ENCODE assay signal across 8 cellular contexts in genomic region chr6:117605169-117605826, GRCh38. TPM values are rescaled to one million over a fixed set of nuclear protein-coding genes. Genes with fewer than 3 reads are reported as not detected.
DNase-seq lines count a peak whose midpoint lies in the region; ATAC-seq and TF ChIP-seq lines count a peak whose summit lies in the region.

No MANE protein-coding gene starts in this region.

- no peak overlapping the region for H3K27ac ChIP-seq in lower lobe of right lung
- H3K27ac ChIP-seq in transverse colon: no peak overlapping the region

- 27 to 36% methylated on average over 5 to 7 of the region's 7 CpGs for WGBS in transverse colon (ENCODE audit: low coverage in 1 of 2), 2 donors

- H3K4me3 ChIP-seq in lower lobe of right lung (no peak overlapping the region), transverse colon (no peak overlapping the region)

- no peak for TF ChIP-seq EP300 in transverse colon (IDR thresholded peaks at IDR 0.05; ENCODE audit: low read depth)

- no peak for TF ChIP-seq POLR2A in transverse colon (IDR thresholded peaks at IDR 0.05)

- H3K36me3 ChIP-seq in lower lobe of right lung (no peaks in the 10 kb centered on the region), transverse colon (no peaks in the 10 kb centered on the region)

- ATAC-seq in GM18870 (IDR thresholded peaks at IDR 0.05; ENCODE audit: unreplicated experiment) (peak; percentile 55), HG03025 (IDR thresholded peaks at IDR 0.05; ENCODE audit: low FRiP score, unreplicated experiment) (peak; percentile 33), lower lobe of right lung (no peak)

- intact Hi-C loops in lower lobe of right lung (cut with DNase I) (no loop called here), transverse colon (cut with DNase I; ENCODE audit: low total_unique reads) (no loop called here)

- TF ChIP-seq CTCF in lower lobe of right lung (IDR thresholded peaks at IDR 0.05) (peak; percentile 70), transverse colon (IDR thresholded peaks at IDR 0.05) (peak; percentile 59 to 71 (median 63))

- H3K27me3 ChIP-seq in lower lobe of right lung (ENCODE audit: low read depth) (no peaks in the 10 kb centered on the region), transverse colon (no peaks in the 10 kb centered on the region)

- DNase-seq in COLO668 (lab: John Stamatoyannopoulos, UW; ENCODE audit: unreplicated experiment) (peak; percentile 24), NCI-H146 (lab: John Stamatoyannopoulos, UW) (peak; percentile 73), T follicular helper cell (ENCODE audit: low read depth) (peak; percentile 25), cerebellum (ENCODE audit: low spot score) (peak; percentile 69), lower lobe of right lung (no peak), transverse colon (peak; percentile 57)

- in situ Hi-C loops in transverse colon (cut with MboI; ENCODE audit: low pct_ligation_motif_present in 1 of 4, low pct_unique_long_range_greater_than_20kb in 1 of 4, low sequenced_read_pairs in 3 of 4): no loop called here

- H3K4me1 ChIP-seq in lower lobe of right lung (peaks cover 16% of the 10 kb centered on the region), transverse colon (peaks cover 2 to 22% (median 18%) of the 10 kb centered on the region in 4 donors)

- H3K9me3 ChIP-seq in lower lobe of right lung (no peaks in the 10 kb centered on the region), transverse colon (no peaks in the 10 kb centered on the region)

RNA-seq across cellular contexts. Expression of gene GOPC, which starts 3.0 kb away (rescaled TPM):
- total RNA-seq in cerebellum: 43.4 TPM
- total RNA-seq in lower lobe of right lung: 22.4 TPM
- total RNA-seq in transverse colon: 10 to 100 TPM; 18.3 to 39.9 (median 29.5) TPM

Comparison
In these comparisons a context has a peak if more than half of its experiments do, and no peak if none do; other contexts are left out.
1. ATAC-seq: peak in GM18870 (single experiment) and HG03025 (single experiment); none in lower lobe of right lung (0 of 2).